Comparison of ENCODE assay signal across 29 cellular contexts in genomic region chr6:117624869-117625481, GRCh38. TPM values are rescaled to one million over a fixed set of nuclear protein-coding genes. Genes with fewer than 3 reads are reported as not detected.
DNase-seq lines count a peak whose midpoint lies in the region; ATAC-seq and TF ChIP-seq lines count a peak whose summit lies in the region.
"Had no signal": no experiment of that assay in that cellular context is flagged by ENCODE, and none has a peak within 500 bp of the region (broad histone marks: within the 10 kb centered on the region; RNA-seq: fewer than 3 reads in every experiment).

No MANE protein-coding gene starts in this region.

- H3K4me3 Mint-ChIP-seq in GM23338 (no peak overlapping the region), endodermal cell (no peak overlapping the region)
- H3K4me3 Mint-ChIP-seq: activated CD4-positive, alpha-beta T cell treated with anti-CD3 and anti-CD28 coated beads for 36 hours; activated CD8-positive, alpha-beta T cell treated with anti-CD3 and anti-CD28 coated beads, Interleukin-2, amount 10 ng/mL, durations not matched to agents 7 days and 5 days; activated naive CD4-positive, alpha-beta T cell treated with anti-CD3 and anti-CD28 coated beads for 36 hours; CD4-positive, alpha-beta memory T cell; naive thymus-derived CD4-positive, alpha-beta T cell; stimulated activated memory B cell treated with anti-CD40 and anti-IgM and Interleukin-4, amounts not matched to agents 10 μg/mL and 1 μg/mL and 100 μg/mL, for 72 hours had no signal

- no peak overlapping the region for H2AFZ ChIP-seq in GM23338

- H3K36me3 Mint-ChIP-seq in GM23338 (ENCODE audit: low read depth) = peaks cover 66% of the 10 kb centered on the region
- H3K36me3 Mint-ChIP-seq in endodermal cell (ENCODE audit: low read depth) = peaks cover 18% of the 10 kb centered on the region
- H3K36me3 Mint-ChIP-seq: CD4-positive, alpha-beta memory T cell; stimulated activated memory B cell treated with anti-CD40 and anti-IgM and Interleukin-4, amounts not matched to agents 10 μg/mL and 1 μg/mL and 100 μg/mL, for 72 hours had no signal

- H3K27ac Mint-ChIP-seq in GM23338 = no peak overlapping the region
- H3K27ac Mint-ChIP-seq in endodermal cell = no peak overlapping the region
- H3K27ac Mint-ChIP-seq: activated CD4-positive, alpha-beta T cell treated with anti-CD3 and anti-CD28 coated beads for 36 hours; activated CD8-positive, alpha-beta T cell treated with anti-CD3 and anti-CD28 coated beads, Interleukin-2, amount 10 ng/mL, durations not matched to agents 7 days and 5 days; activated naive CD4-positive, alpha-beta T cell treated with anti-CD3 and anti-CD28 coated beads for 36 hours; CD4-positive, alpha-beta memory T cell; naive thymus-derived CD4-positive, alpha-beta T cell; stimulated activated memory B cell treated with anti-CD40 and anti-IgM and Interleukin-4, amounts not matched to agents 10 μg/mL and 1 μg/mL and 100 μg/mL, for 72 hours had no signal

- H3K79me2 ChIP-seq in GM23338 (replicated peaks; ENCODE audit: insufficient read depth) = no peaks in the 10 kb centered on the region

- H3K27ac ChIP-seq in GM23338 (ENCODE audit: low read depth) (no peak overlapping the region), endodermal cell (ENCODE audit: low read depth, low read length) (no peak overlapping the region)
- H3K27ac ChIP-seq: adrenal gland, body of pancreas, esophagus squamous epithelium, heart left ventricle, transverse colon had no signal

- peaks cover 82% of the 10 kb centered on the region for H3K9me3 ChIP-seq in endodermal cell (ENCODE audit: control insufficient read depth, low read length)
- H3K9me3 ChIP-seq: body of pancreas had no signal

- H3K4me2 ChIP-seq in GM23338 = no peak overlapping the region

- H3K36me3 ChIP-seq in GM23338 (ENCODE audit: insufficient read depth) = peaks cover 18% of the 10 kb centered on the region
- no peaks in the 10 kb centered on the region for H3K36me3 ChIP-seq in endodermal cell (ENCODE audit: control insufficient read depth, insufficient read depth, low read length)
- H3K36me3 ChIP-seq: adrenal gland, esophagus squamous epithelium, HAP-1, heart left ventricle, transverse colon had no signal

- no peaks in the 10 kb centered on the region for H3F3A ChIP-seq in GM23338 (replicated peaks; ENCODE audit: low read depth)

- H3K4me3 ChIP-seq in GM23338 = no peak overlapping the region
- H3K4me3 ChIP-seq in endodermal cell (ENCODE audit: low read length) = peak overlapping the region; percentile 54
- H3K4me3 ChIP-seq: adrenal gland, body of pancreas, esophagus squamous epithelium, HAP-1, heart left ventricle, transverse colon had no signal

- no peak for ATAC-seq in GM23338
- ATAC-seq in activated CD4-positive, CD25-positive, alpha-beta regulatory T cell treated with anti-CD3 and anti-CD28 coated beads, Interleukin-2, amount 50 U/mL, for 24 hours = no peak
- ATAC-seq: activated CD4-positive, alpha-beta T cell treated with anti-CD3 and anti-CD28 coated beads for 36 hours; activated CD8-positive, alpha-beta T cell treated with anti-CD3 and anti-CD28 coated beads, Interleukin-2, amount 10 ng/mL, durations not matched to agents 7 days and 5 days; body of pancreas; heart left ventricle; left ventricle myocardium superior; naive thymus-derived CD4-positive, alpha-beta T cell; stimulated activated memory B cell treated with anti-CD40 and anti-IgM and Interleukin-4, amounts not matched to agents 10 μg/mL and 1 μg/mL and 100 μg/mL, for 72 hours had no signal

- DNase-seq in NCI-H2227 (lab: John Stamatoyannopoulos, UW; ENCODE audit: unreplicated experiment) (peak; percentile 0), NCI-H2227 treated with DMSO at 0.1 percent for 48 hours (lab: John Stamatoyannopoulos, UW) (no peak), GM23338 (ENCODE audit: low spot score) (peak; percentile 74), NCI-H69 (lab: John Stamatoyannopoulos, UW) (peak; percentile 2), endodermal cell (no peak), occipital lobe (lab: John Stamatoyannopoulos, UW) (no peak)
- DNase-seq in activated CD4-positive, alpha-beta T cell treated with anti-CD3 and anti-CD28 coated beads, Interleukin-2, amount 50 U/mL, for 4 hours = no peak
- DNase-seq: activated CD4-positive, alpha-beta T cell treated with anti-CD3 and anti-CD28 coated beads for 36 hours; activated CD8-positive, alpha-beta T cell treated with anti-CD3 and anti-CD28 coated beads, Interleukin-2, amount 10 ng/mL, durations not matched to agents 7 days and 5 days; activated naive CD4-positive, alpha-beta T cell treated with anti-CD3 and anti-CD28 coated beads for 36 hours; adrenal gland; body of pancreas; CD4-positive, alpha-beta memory T cell; dermis blood vessel endothelial cell; esophagus squamous epithelium; foreskin melanocyte; heart left ventricle; left ventricle myocardium superior; midbrain; naive thymus-derived CD4-positive, alpha-beta T cell; NCI-H1092 treated with DMSO at 0.1 percent for 48 hours; NCI-H187 treated with DMSO at 0.1 percent for 48 hours; NCI-H226; nucleus accumbens; SIG-M5; transverse colon had no signal

- TF ChIP-seq CTCF in GM23338 (conservative IDR thresholded peaks at IDR 0.05; ENCODE audit: low read depth in 2 of 2) = no peak
- TF ChIP-seq CTCF in endodermal cell (conservative IDR thresholded peaks at IDR 0.05) = no peak

- H3K4me1 ChIP-seq in GM23338 (ENCODE audit: insufficient read depth) (no peaks in the 10 kb centered on the region), endodermal cell (ENCODE audit: control insufficient read depth, insufficient read depth, low read length) (no peaks in the 10 kb centered on the region)
- H3K4me1 ChIP-seq: adrenal gland, body of pancreas, esophagus squamous epithelium, HAP-1, heart left ventricle, transverse colon had no signal

- H3K27me3 Mint-ChIP-seq in GM23338 (ENCODE audit: insufficient read depth, low read depth, poor library complexity) = peaks cover 2% of the 10 kb centered on the region
- H3K27me3 Mint-ChIP-seq in endodermal cell (ENCODE audit: insufficient read depth) = no peaks in the 10 kb centered on the region
- H3K27me3 Mint-ChIP-seq: stimulated activated memory B cell treated with anti-CD40 and anti-IgM and Interleukin-4, amounts not matched to agents 10 μg/mL and 1 μg/mL and 100 μg/mL, for 72 hours had no signal

- no peak overlapping the region for H3K9ac ChIP-seq in endodermal cell (ENCODE audit: extremely low read depth, low read length, poor library complexity, severe bottlenecking)

- WGBS in endodermal cell (ENCODE audit: insufficient coverage in 1 of 2, insufficient read length in 1 of 2), 2 experiments = 94% methylated on average over 1 of the region's 1 CpG; no CpG with 5 or more reads in 1 of the 2 experiments

- H3K4me1 Mint-ChIP-seq in GM23338 (peaks cover 3% of the 10 kb centered on the region; the same call in 1 of the 3 replicates), endodermal cell (no peaks in the 10 kb centered on the region)
- H3K4me1 Mint-ChIP-seq: activated CD4-positive, alpha-beta T cell treated with anti-CD3 and anti-CD28 coated beads for 36 hours; CD4-positive, alpha-beta memory T cell; naive thymus-derived CD4-positive, alpha-beta T cell; stimulated activated memory B cell treated with anti-CD40 and anti-IgM and Interleukin-4, amounts not matched to agents 10 μg/mL and 1 μg/mL and 100 μg/mL, for 72 hours had no signal

- no peaks in the 10 kb centered on the region for H3K9me2 ChIP-seq in GM23338 (ENCODE audit: insufficient read depth)

- peaks cover 70% of the 10 kb centered on the region for H3K9me3 Mint-ChIP-seq in GM23338
- H3K9me3 Mint-ChIP-seq in endodermal cell = peaks cover 78% of the 10 kb centered on the region

- H4K20me1 ChIP-seq in GM23338 (replicated peaks; ENCODE audit: insufficient read depth) = no peaks in the 10 kb centered on the region

- no peaks in the 10 kb centered on the region for H3K27me3 ChIP-seq in GM23338 (ENCODE audit: insufficient read depth)
- no peaks in the 10 kb centered on the region for H3K27me3 ChIP-seq in endodermal cell (ENCODE audit: control insufficient read depth, insufficient read depth, low read length, poor library complexity, severe bottlenecking)
- H3K27me3 ChIP-seq: adrenal gland, body of pancreas, esophagus squamous epithelium, heart left ventricle, transverse colon had no signal

TF ChIP-seq in GM23338, 12 proteins besides CTCF, POLR2A, EP300 and RAD21 (continues in another document):
- TF ChIP-seq ZNF331 (CRISPR knock-in tag; IDR thresholded peaks at IDR 0.05; ENCODE audit: low read depth) = no peak

RNA-seq across cellular contexts. Expression of gene GOPC, which starts 22.7 kb away (rescaled TPM):
- 24.9 and 26.4 TPM in 2 replicates for total RNA-seq in GM23338 (2014; rRNA removed; shearing (Covaris generic))
- 14.0 and 15.5 TPM in 2 replicates for polyA plus RNA-seq in GM23338 (2016; fragmentation: Nextera tagmentation; extraction: Ambion mirVana)
- total RNA-seq in endodermal cell (10 to 100 TPM; 28.4 to 30.3 TPM), occipital lobe (83.8 TPM)
- 23.3 TPM for polyA plus RNA-seq in endodermal cell (2013, experiment 1 of 2)
- 22.4 TPM for polyA plus RNA-seq in endodermal cell (2013, experiment 2 of 2)

RNA-seq across cellular contexts. Expression of gene NUS1, which starts 50.3 kb away (rescaled TPM):
- total RNA-seq in GM23338 (2014; rRNA removed; shearing (Covaris generic)) = 67.7 and 69.0 TPM in 2 replicates
- 34.6 and 38.3 TPM in 2 replicates for polyA plus RNA-seq in GM23338 (2016; fragmentation: Nextera tagmentation; extraction: Ambion mirVana)
- 10 to 100 TPM; 45.7 to 65.1 TPM for total RNA-seq in endodermal cell
- polyA plus RNA-seq in endodermal cell (2013, experiment 1 of 2) = 39.5 TPM
- polyA plus RNA-seq in endodermal cell (2013, experiment 2 of 2) = 38.2 TPM
- 37.7 TPM for total RNA-seq in occipital lobe

Comparison
In these comparisons a context has a peak if more than half of its experiments do, and no peak if none do; other contexts are left out.
1. DNase-seq: peak in NCI-H2227 (single experiment), GM23338 (single experiment) and NCI-H69 (single experiment); none in NCI-H2227 treated with DMSO at 0.1 percent for 48 hours (single experiment), endodermal cell (single experiment), occipital lobe (single experiment) and activated CD4-positive, alpha-beta T cell treated with anti-CD3 and anti-CD28 coated beads, Interleukin-2, amount 50 U/mL, for 4 hours (0 of 2).